8 cellular contexts compared by ENCODE assay signal in the genomic region with DNA sequence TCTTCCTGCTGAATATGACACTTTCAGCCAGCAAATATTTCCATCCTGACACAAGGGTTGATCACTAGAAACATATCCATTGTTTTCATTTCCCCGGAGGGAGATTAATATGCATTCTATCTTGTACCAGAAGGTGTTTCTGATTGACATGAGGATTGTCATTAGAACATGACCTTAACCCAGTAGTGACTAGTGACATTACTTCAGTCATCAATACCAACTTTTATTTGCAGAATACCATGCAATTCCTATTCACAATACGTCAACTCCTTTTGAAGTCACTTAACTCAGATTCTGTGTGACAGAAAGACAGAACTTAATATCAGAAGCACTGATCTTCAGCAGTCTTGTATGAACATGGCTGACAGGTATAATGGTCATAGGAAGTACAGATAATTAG.
"Had no signal": no experiment of that assay in that cellular context is flagged by ENCODE, and none has a peak within 500 bp of the region (broad histone marks: within the 10 kb centered on the region; RNA-seq: fewer than 3 reads in every experiment).

No MANE protein-coding gene starts in this region.

- H3K4me3 ChIP-seq: GM23248, GM23338, HAP-1 had no signal

- H3K9me3 ChIP-seq: HAP-1 had no signal

- H3K36me3 ChIP-seq: HAP-1 had no signal

- H2AFZ ChIP-seq: GM23248, GM23338 had no signal

- H3K27ac ChIP-seq: GM23248 had no signal

- DNase-seq: GM23248, GOT3, H7, H9, HCEC 1CT, HFFc6 had no signal

- H3K9ac ChIP-seq: GM23248 had no signal

- H3K4me2 ChIP-seq: GM23338 had no signal
